In the genomic region with DNA sequence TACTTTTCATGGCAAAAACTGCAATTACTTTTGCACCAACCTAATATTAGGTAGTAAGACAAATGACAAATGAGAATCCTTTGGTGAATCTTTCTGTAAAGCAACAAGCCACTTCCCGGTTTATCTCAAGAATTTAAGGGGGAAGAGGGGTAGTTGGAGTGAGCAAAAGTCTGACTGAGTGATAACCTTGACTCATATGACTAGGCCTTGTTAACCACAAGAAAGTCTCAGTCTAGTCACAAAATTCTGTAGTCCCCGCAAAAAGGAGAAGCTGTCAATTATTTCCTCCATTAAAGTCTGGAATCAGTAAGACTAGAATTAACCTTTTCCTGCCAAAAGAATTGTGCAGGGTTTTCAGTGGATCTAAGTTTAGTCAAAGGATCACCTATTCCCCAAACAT, we compare ENCODE assay signal across 20 cellular contexts.
A peak's percentile ranks its signal among the peaks of the same experiment; 100 is the strongest.
DNase-seq lines count a peak whose midpoint lies in the region; ATAC-seq and TF ChIP-seq lines count a peak whose summit lies in the region.
"Had no signal": no experiment of that assay in that cellular context is flagged by ENCODE, and none has a peak within 500 bp of the region (broad histone marks: within the 10 kb centered on the region; RNA-seq: fewer than 3 reads in every experiment).

No MANE protein-coding gene starts in this region.

- H3K9me3 ChIP-seq in BE2C (no peaks in the 10 kb centered on the region), ovary (no peaks in the 10 kb centered on the region), WERI-Rb-1 (ENCODE audit: severe bottlenecking) (no peaks in the 10 kb centered on the region)
- H3K9me3 ChIP-seq: mucosa of descending colon, neutrophil had no signal

- whole genome bisulfite sequencing in ovary, 3 donors = 35 to 50% (median 45%) methylated on average over 2 of the region's 2 CpGs

- no peak overlapping the region for H3K27ac ChIP-seq in ovary
- H3K27ac ChIP-seq in WERI-Rb-1 = no peak overlapping the region
- H3K27ac ChIP-seq: dorsolateral prefrontal cortex, neutrophil, PC-9 had no signal

- no peak for TF ChIP-seq EP300 in ovary (IDR thresholded peaks at IDR 0.05)

- no peaks in the 10 kb centered on the region for H3K36me3 Mint-ChIP-seq in activated T-cell treated with anti-CD3 and anti-CD28 coated beads, Interleukin-2, amount 50 U/mL, for 72 hours (ENCODE audit: insufficient read depth in 2 of 2)
- H3K36me3 Mint-ChIP-seq in activated T-cell treated with anti-CD3 and anti-CD28 coated beads, Interleukin-2, amount 50 U/mL, for 24 hours (ENCODE audit: low read depth) = no peaks in the 10 kb centered on the region
- H3K36me3 Mint-ChIP-seq: CD4-positive, CD25-positive, alpha-beta regulatory T cell had no signal

- peaks cover 42% of the 10 kb centered on the region for H3K27me3 Mint-ChIP-seq in activated T-cell treated with anti-CD3 and anti-CD28 coated beads, Interleukin-2, amount 50 U/mL, for 72 hours (ENCODE audit: low read depth)
- H3K27me3 Mint-ChIP-seq in activated T-cell treated with anti-CD3 and anti-CD28 coated beads, Interleukin-2, amount 50 U/mL, for 24 hours = peaks cover 12% of the 10 kb centered on the region
- peaks cover 43% of the 10 kb centered on the region for H3K27me3 Mint-ChIP-seq in stimulated activated naive CD8-positive, alpha-beta T cell treated with anti-CD3 and anti-CD28 coated beads, Interleukin-15, amount 100 ng/mL, for 72 hours

- H3K4me1 ChIP-seq in BE2C = peaks cover 38% of the 10 kb centered on the region
- H3K4me1 ChIP-seq in ovary (ENCODE audit: insufficient read depth) = no peaks in the 10 kb centered on the region

- TF ChIP-seq CTCF in BE2C (IDR thresholded peaks at IDR 0.05; ENCODE audit: low read depth, low read length) (no peak), ovary (IDR thresholded peaks at IDR 0.05) (no peak), WERI-Rb-1 (IDR thresholded peaks at IDR 0.05; ENCODE audit: low read depth, low read length) (no peak)

- peaks cover 11% of the 10 kb centered on the region for H3K4me1 Mint-ChIP-seq in activated T-cell treated with anti-CD3 and anti-CD28 coated beads, Interleukin-2, amount 50 U/mL, for 72 hours (ENCODE audit: low read depth)
- H3K4me1 Mint-ChIP-seq in activated T-cell treated with anti-CD3 and anti-CD28 coated beads, Interleukin-2, amount 50 U/mL, for 24 hours (ENCODE audit: low read depth) = peaks cover 6% of the 10 kb centered on the region
- H3K4me1 Mint-ChIP-seq in stimulated activated naive CD8-positive, alpha-beta T cell treated with anti-CD3 and anti-CD28 coated beads, Interleukin-15, amount 100 ng/mL, for 72 hours = peaks cover 9% of the 10 kb centered on the region
- H3K4me1 Mint-ChIP-seq: CD4-positive, CD25-positive, alpha-beta regulatory T cell had no signal

- no peak for TF ChIP-seq POLR2A in ovary (IDR thresholded peaks at IDR 0.05)

- H3K27ac Mint-ChIP-seq in activated T-cell treated with anti-CD3 and anti-CD28 coated beads, Interleukin-2, amount 50 U/mL, for 72 hours = no peak overlapping the region
- H3K27ac Mint-ChIP-seq in activated T-cell treated with anti-CD3 and anti-CD28 coated beads, Interleukin-2, amount 50 U/mL, for 24 hours = no peak overlapping the region
- H3K27ac Mint-ChIP-seq in stimulated activated naive CD8-positive, alpha-beta T cell treated with anti-CD3 and anti-CD28 coated beads, Interleukin-15, amount 100 ng/mL, for 72 hours = peak overlapping the region; percentile 67
- H3K27ac Mint-ChIP-seq: CD4-positive, CD25-positive, alpha-beta regulatory T cell had no signal

- no peak overlapping the region for H3K4me3 Mint-ChIP-seq in activated T-cell treated with anti-CD3 and anti-CD28 coated beads, Interleukin-2, amount 50 U/mL, for 72 hours
- no peak overlapping the region for H3K4me3 Mint-ChIP-seq in activated T-cell treated with anti-CD3 and anti-CD28 coated beads, Interleukin-2, amount 50 U/mL, for 24 hours
- H3K4me3 Mint-ChIP-seq in stimulated activated naive CD8-positive, alpha-beta T cell treated with anti-CD3 and anti-CD28 coated beads, Interleukin-15, amount 100 ng/mL, for 72 hours = no peak overlapping the region
- H3K4me3 Mint-ChIP-seq: CD4-positive, CD25-positive, alpha-beta regulatory T cell had no signal

- H3K27me3 ChIP-seq in BE2C (no peaks in the 10 kb centered on the region), ovary (no peaks in the 10 kb centered on the region), WERI-Rb-1 (ENCODE audit: insufficient read depth, low read depth, severe bottlenecking) (no peaks in the 10 kb centered on the region)

- no peaks in the 10 kb centered on the region for H3K36me3 ChIP-seq in BE2C
- H3K36me3 ChIP-seq in ovary = no peaks in the 10 kb centered on the region
- no peaks in the 10 kb centered on the region for H3K36me3 ChIP-seq in WERI-Rb-1
- H3K36me3 ChIP-seq: neutrophil had no signal

- peak; percentile 70 to 73 for ATAC-seq in activated T-cell treated with anti-CD3 and anti-CD28 coated beads, Interleukin-2, amount 50 U/mL, for 72 hours (replicated peaks in 1 of 2)
- ATAC-seq in HG03442 (IDR thresholded peaks at IDR 0.05; ENCODE audit: unreplicated experiment) = peak; percentile 58
- peak; percentile 89 for ATAC-seq in stimulated activated naive CD8-positive, alpha-beta T cell treated with anti-CD3 and anti-CD28 coated beads, Interleukin-15, amount 100 ng/mL, for 72 hours
- ATAC-seq: mucosa of descending colon, right cardiac atrium had no signal

- H3K4me3 ChIP-seq in BE2C (ENCODE audit: low read depth, low read length) = no peak overlapping the region
- no peak overlapping the region for H3K4me3 ChIP-seq in ovary
- H3K4me3 ChIP-seq in WERI-Rb-1 (ENCODE audit: low read depth, low read length) = no peak overlapping the region
- H3K4me3 ChIP-seq: dorsolateral prefrontal cortex, mucosa of descending colon, PC-9 had no signal

- intact Hi-C loops in ovary (cut with DNase I) = no loop called here

- no peak for DNase-seq in activated T-cell treated with anti-CD3 and anti-CD28 coated beads, Interleukin-2, amount 50 U/mL, for 72 hours
- DNase-seq in activated T-cell treated with anti-CD3 and anti-CD28 coated beads, Interleukin-2, amount 50 U/mL, for 24 hours = no peak
- DNase-seq in SKM-1 treated with dmso at 0.1 percent for 144 hours (lab: John Stamatoyannopoulos, UW; ENCODE audit: unreplicated experiment) (peak; percentile 27), BE2C (no peak), ovary (no peak), WERI-Rb-1 (no peak)
- no peak for DNase-seq in stimulated activated naive CD8-positive, alpha-beta T cell treated with anti-CD3 and anti-CD28 coated beads, Interleukin-15, amount 100 ng/mL, for 72 hours
- DNase-seq: activated CD4-positive, alpha-beta T cell treated with anti-CD3 and anti-CD28 coated beads, Interleukin-2, amount 50 U/mL, for 1 hour; activated T-cell treated with anti-CD3 and anti-CD28 coated beads, Interleukin-2, amount 50 U/mL, for 1 hour; CD4-positive, CD25-positive, alpha-beta regulatory T cell; dorsolateral prefrontal cortex; mucosa of descending colon; NCI-H1694; NCI-H446; PC-9; right cardiac atrium; stimulated activated CD4-positive, alpha-beta T cell treated with anti-CD3 and anti-CD28 coated beads, Interleukin-15, amount 100 ng/mL, for 24 hours; T-helper 9 cell had no signal

- H3K9me3 Mint-ChIP-seq in activated T-cell treated with anti-CD3 and anti-CD28 coated beads, Interleukin-2, amount 50 U/mL, for 72 hours = no peaks in the 10 kb centered on the region
- H3K9me3 Mint-ChIP-seq in activated T-cell treated with anti-CD3 and anti-CD28 coated beads, Interleukin-2, amount 50 U/mL, for 24 hours = no peaks in the 10 kb centered on the region
- no peaks in the 10 kb centered on the region for H3K9me3 Mint-ChIP-seq in stimulated activated naive CD8-positive, alpha-beta T cell treated with anti-CD3 and anti-CD28 coated beads, Interleukin-15, amount 100 ng/mL, for 72 hours

Comparison
In these comparisons a context has a peak if more than half of its experiments do, and no peak if none do; other contexts are left out.
1. H3K27ac Mint-ChIP-seq: peak in stimulated activated naive CD8-positive, alpha-beta T cell treated with anti-CD3 and anti-CD28 coated beads, Interleukin-15, amount 100 ng/mL, for 72 hours (2 of 2); none in activated T-cell treated with anti-CD3 and anti-CD28 coated beads, Interleukin-2, amount 50 U/mL, for 72 hours (single experiment) and activated T-cell treated with anti-CD3 and anti-CD28 coated beads, Interleukin-2, amount 50 U/mL, for 24 hours (single experiment).
2. Peak in every context shown above with its lines, with median percentiles within 50 percentile points of each other: ATAC-seq.